Comparison of ENCODE assay signal across 8 cellular contexts in genomic region chr7:135801045-135801693, GRCh38. TPM values are rescaled to one million over a fixed set of nuclear protein-coding genes. Genes with fewer than 3 reads are reported as not detected.
DNase-seq lines count a peak whose midpoint lies in the region; ATAC-seq and TF ChIP-seq lines count a peak whose summit lies in the region.

No MANE protein-coding gene starts in this region.

- intact Hi-C loops in natural killer cell (cut with micrococcal nuclease): loop anchor here (1.0 kb wide), 1 partner anchor 208 kb away; no protein-coding TSS in a partner anchor

- H3K36me3 Mint-ChIP-seq in T-helper 17 cell (ENCODE audit: low read depth) (no peaks in the 10 kb centered on the region), natural killer cell (no peaks in the 10 kb centered on the region)

- no peak overlapping the region for H3K4me3 ChIP-seq in GM12875 (ENCODE audit: low read depth, low read length)

- peaks cover 36% of the 10 kb centered on the region for H3K4me1 Mint-ChIP-seq in T-helper 17 cell
- H3K4me1 Mint-ChIP-seq in natural killer cell: peaks cover 15 to 17% of the 10 kb centered on the region in 2 donors

- no peaks in the 10 kb centered on the region for H3K9me3 ChIP-seq in T-helper 17 cell (ENCODE audit: control insufficient read depth, low read length, poor library complexity, severe bottlenecking)

- ATAC-seq in HG02852 (IDR thresholded peaks at IDR 0.05; ENCODE audit: unreplicated experiment) (peak; percentile 68), T-helper 17 cell (peak; percentile 83), natural killer cell (peak; percentile 74 to 85 (median 77)), HG03196 (IDR thresholded peaks at IDR 0.05; ENCODE audit: unreplicated experiment) (no peak)

- DNase-seq in Ammon's horn (ENCODE audit: low spot score) (peak; percentile 78), NCI-H1694 treated with DMSO at 0.1 percent for 48 hours (lab: John Stamatoyannopoulos, UW) (peak; percentile 75), T-helper 17 cell (peak in 1 of 3 donors; percentile 12), fibroblast of gingiva (ENCODE audit: low read depth) (peak; percentile 63), natural killer cell (no peak)

- H3K27me3 Mint-ChIP-seq in T-helper 17 cell: peaks cover 7% of the 10 kb centered on the region
- peaks cover 17 to 38% of the 10 kb centered on the region in 2 donors for H3K27me3 Mint-ChIP-seq in natural killer cell (ENCODE audit: low read depth in 2 of 2)

- H3K4me3 Mint-ChIP-seq in T-helper 17 cell: peak overlapping the region; percentile 75
- no peak overlapping the region for H3K4me3 Mint-ChIP-seq in natural killer cell

- TF ChIP-seq CTCF in GM12875 (IDR thresholded peaks at IDR 0.05; ENCODE audit: borderline replicate concordance, insufficient read depth, low read depth, low read length) (peak; percentile 66; the same call in 1 of the 2 replicates), natural killer cell (IDR thresholded peaks at IDR 0.05) (peak; percentile 92)

- no peaks in the 10 kb centered on the region for H3K9me3 Mint-ChIP-seq in natural killer cell

- H3K27ac Mint-ChIP-seq in T-helper 17 cell (no peak overlapping the region), natural killer cell (peak overlapping the region in 1 of 2 donors; percentile 29)

RNA-seq across cellular contexts. Expression of gene FAM180A, which starts 52.6 kb away (rescaled TPM):
- total RNA-seq in T-helper 17 cell (not detected), natural killer cell (not detected)
